Comparison of ENCODE assay signal across 26 cellular contexts in the genomic region with DNA sequence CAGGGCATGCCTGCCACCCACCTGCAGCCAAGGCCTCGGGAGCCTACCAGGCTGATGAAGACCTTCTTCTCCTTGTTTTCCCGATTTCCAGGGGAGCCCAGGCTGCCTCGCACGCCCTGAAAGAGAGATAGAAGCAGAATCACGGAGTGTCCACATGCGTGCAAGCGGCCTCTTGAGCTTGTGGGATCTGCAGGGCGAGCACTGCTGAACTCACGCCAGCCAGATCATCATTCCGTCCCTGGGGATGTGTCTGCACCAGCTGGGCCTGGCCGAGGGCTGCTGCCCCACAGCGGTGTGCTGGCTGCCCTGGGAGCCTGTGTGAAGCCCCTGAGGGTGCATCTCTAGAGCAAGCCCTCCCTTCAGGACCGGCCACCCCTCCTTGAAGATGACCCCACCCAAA. TPM values are rescaled to one million over a fixed set of nuclear protein-coding genes. Genes with fewer than 3 reads are reported as not detected.
"Had no signal": no experiment of that assay in that cellular context is flagged by ENCODE, and none has a peak within 500 bp of the region (broad histone marks: within the 10 kb centered on the region; RNA-seq: fewer than 3 reads in every experiment).

No MANE protein-coding gene starts in this region.

- H3K27ac ChIP-seq: ascending aorta, body of pancreas, Peyer's patch had no signal

- ATAC-seq: activated CD8-positive, alpha-beta memory T cell treated with anti-CD3 and anti-CD28 coated beads, Interleukin-2, amount 10 ng/mL, durations not matched to agents 7 days and 5 days; activated naive CD4-positive, alpha-beta T cell treated with anti-CD3 and anti-CD28 coated beads, Interleukin-2, amount 50 U/mL, for 72 hours; activated naive CD8-positive, alpha-beta T cell treated with anti-CD3 and anti-CD28 coated beads, Interleukin-2, amount 50 U/mL, for 24 hours; activated T-cell treated with anti-CD3 and anti-CD28 coated beads, Interleukin-2, amount 50 U/mL, for 4 hours; body of pancreas; T-helper 17 cell had no signal

- H3K4me1 ChIP-seq: ascending aorta, body of pancreas had no signal

- H3K36me3 Mint-ChIP-seq: activated CD8-positive, alpha-beta memory T cell treated with anti-CD3 and anti-CD28 coated beads, Interleukin-2, amount 10 ng/mL, durations not matched to agents 7 days and 5 days; activated naive CD4-positive, alpha-beta T cell treated with anti-CD3 and anti-CD28 coated beads, Interleukin-2, amount 50 U/mL, for 72 hours had no signal

- H3K9me3 ChIP-seq: ascending aorta, body of pancreas, MG63, Peyer's patch had no signal

- H3K4me1 Mint-ChIP-seq: activated B cell treated with CpG ODN at 0.5 μM for 24 hours; activated CD4-positive, alpha-beta T cell treated with anti-CD3 and anti-CD28 coated beads, Interleukin-2, amount 10 ng/mL, durations not matched to agents 24 days and 14 days; activated CD8-positive, alpha-beta memory T cell treated with anti-CD3 and anti-CD28 coated beads, Interleukin-2, amount 10 ng/mL, durations not matched to agents 7 days and 5 days; activated naive CD8-positive, alpha-beta T cell treated with anti-CD3 and anti-CD28 coated beads, Interleukin-2, amount 50 U/mL, for 24 hours; T-helper 17 cell had no signal

- H3K27ac Mint-ChIP-seq: activated B cell treated with CpG ODN at 0.5 μM for 24 hours; activated CD4-positive, alpha-beta T cell treated with anti-CD3 and anti-CD28 coated beads, Interleukin-2, amount 10 ng/mL, durations not matched to agents 24 days and 14 days; activated CD8-positive, alpha-beta memory T cell treated with anti-CD3 and anti-CD28 coated beads, Interleukin-2, amount 10 ng/mL, durations not matched to agents 7 days and 5 days; activated naive CD4-positive, alpha-beta T cell treated with anti-CD3 and anti-CD28 coated beads, Interleukin-2, amount 50 U/mL, for 72 hours; activated naive CD8-positive, alpha-beta T cell treated with anti-CD3 and anti-CD28 coated beads, Interleukin-2, amount 50 U/mL, for 24 hours; T-helper 17 cell had no signal

- H3K4me3 ChIP-seq: ascending aorta, body of pancreas, MG63, Peyer's patch had no signal

- H3K4me3 Mint-ChIP-seq: activated B cell treated with CpG ODN at 0.5 μM for 24 hours; activated CD4-positive, alpha-beta T cell treated with anti-CD3 and anti-CD28 coated beads, Interleukin-2, amount 10 ng/mL, durations not matched to agents 24 days and 14 days; activated CD8-positive, alpha-beta memory T cell treated with anti-CD3 and anti-CD28 coated beads, Interleukin-2, amount 10 ng/mL, durations not matched to agents 7 days and 5 days; activated naive CD8-positive, alpha-beta T cell treated with anti-CD3 and anti-CD28 coated beads, Interleukin-2, amount 50 U/mL, for 24 hours; activated T-cell treated with anti-CD3 and anti-CD28 coated beads, Interleukin-2, amount 50 U/mL, for 4 hours; T-helper 17 cell had no signal

- DNase-seq: activated B cell treated with CpG ODN at 0.5 μM for 24 hours; activated CD4-positive, alpha-beta T cell treated with anti-CD3 and anti-CD28 coated beads for 1 hour; activated CD4-positive, alpha-beta T cell treated with anti-CD3 and anti-CD28 coated beads, Interleukin-2, amount 10 ng/mL, durations not matched to agents 24 days and 14 days; activated CD4-positive, alpha-beta T cell treated with anti-CD3 and anti-CD28 coated beads, Interleukin-2, amount 50 U/mL, for 48 hours; activated CD8-positive, alpha-beta memory T cell treated with anti-CD3 and anti-CD28 coated beads, Interleukin-2, amount 10 ng/mL, durations not matched to agents 7 days and 5 days; activated effector memory CD4-positive, alpha-beta T cell treated with anti-CD3 and anti-CD28 coated beads, Interleukin-2, amount 50 U/mL, for 16 hours; activated naive CD4-positive, alpha-beta T cell treated with Interleukin-2 at 50 U/mL for 16 hours; activated naive CD8-positive, alpha-beta T cell treated with anti-CD3 and anti-CD28 coated beads, Interleukin-2, amount 50 U/mL, for 24 hours; activated T-cell treated with anti-CD3 and anti-CD28 coated beads, Interleukin-2, amount 50 U/mL, for 4 hours; amniotic stem cell; body of pancreas; MG63; MV-4-11; NCI-H1105 treated with DMSO at 0.1 percent for 48 hours; NCI-H1436 treated with DMSO at 0.1 percent for 48 hours; NCI-H187; NCI-H2081; NCI-H446; SHP77 treated with DMSO at 0.1 percent for 48 hours; T-helper 17 cell; T-helper 9 cell had no signal

- H3K9me3 Mint-ChIP-seq: activated B cell treated with CpG ODN at 0.5 μM for 24 hours; activated CD4-positive, alpha-beta T cell treated with anti-CD3 and anti-CD28 coated beads, Interleukin-2, amount 10 ng/mL, durations not matched to agents 24 days and 14 days; activated naive CD4-positive, alpha-beta T cell treated with anti-CD3 and anti-CD28 coated beads, Interleukin-2, amount 50 U/mL, for 72 hours; activated naive CD8-positive, alpha-beta T cell treated with anti-CD3 and anti-CD28 coated beads, Interleukin-2, amount 50 U/mL, for 24 hours; activated T-cell treated with anti-CD3 and anti-CD28 coated beads, Interleukin-2, amount 50 U/mL, for 4 hours had no signal

- H3K36me3 ChIP-seq: ascending aorta, MG63 had no signal

- H3K27me3 ChIP-seq: ascending aorta, body of pancreas, MG63, Peyer's patch had no signal

RNA-seq across cellular contexts. Expression of a gene that starts 17.9 kb away (rescaled TPM):
- total RNA-seq: activated B cell treated with CpG ODN at 0.5 μM for 24 hours; activated CD4-positive, alpha-beta T cell treated with anti-CD3 and anti-CD28 coated beads, Interleukin-2, amount 10 ng/mL, durations not matched to agents 24 days and 14 days; activated CD8-positive, alpha-beta memory T cell treated with anti-CD3 and anti-CD28 coated beads, Interleukin-2, amount 10 ng/mL, durations not matched to agents 7 days and 5 days; activated naive CD4-positive, alpha-beta T cell treated with anti-CD3 and anti-CD28 coated beads, Interleukin-2, amount 50 U/mL, for 72 hours; activated T-cell treated with anti-CD3 and anti-CD28 coated beads, Interleukin-2, amount 50 U/mL, for 4 hours; ascending aorta; bronchial epithelial cell; SK-MEL-5; T-helper 17 cell had no signal

RNA-seq across cellular contexts. Expression of a gene that starts 20.7 kb away (rescaled TPM):
- total RNA-seq: activated B cell treated with CpG ODN at 0.5 μM for 24 hours; activated CD4-positive, alpha-beta T cell treated with anti-CD3 and anti-CD28 coated beads, Interleukin-2, amount 10 ng/mL, durations not matched to agents 24 days and 14 days; activated CD8-positive, alpha-beta memory T cell treated with anti-CD3 and anti-CD28 coated beads, Interleukin-2, amount 10 ng/mL, durations not matched to agents 7 days and 5 days; activated naive CD4-positive, alpha-beta T cell treated with anti-CD3 and anti-CD28 coated beads, Interleukin-2, amount 50 U/mL, for 72 hours; activated T-cell treated with anti-CD3 and anti-CD28 coated beads, Interleukin-2, amount 50 U/mL, for 4 hours; ascending aorta; body of pancreas; bronchial epithelial cell; SK-MEL-5; T-helper 17 cell had no signal

RNA-seq across cellular contexts. Expression of a gene that starts 49.7 kb away (rescaled TPM):
- total RNA-seq: activated B cell treated with CpG ODN at 0.5 μM for 24 hours; activated CD4-positive, alpha-beta T cell treated with anti-CD3 and anti-CD28 coated beads, Interleukin-2, amount 10 ng/mL, durations not matched to agents 24 days and 14 days; activated naive CD4-positive, alpha-beta T cell treated with anti-CD3 and anti-CD28 coated beads, Interleukin-2, amount 50 U/mL, for 72 hours; activated T-cell treated with anti-CD3 and anti-CD28 coated beads, Interleukin-2, amount 50 U/mL, for 4 hours; ascending aorta; bronchial epithelial cell; T-helper 17 cell had no signal
